7 cellular contexts compared by ENCODE assay signal in the genomic region with DNA sequence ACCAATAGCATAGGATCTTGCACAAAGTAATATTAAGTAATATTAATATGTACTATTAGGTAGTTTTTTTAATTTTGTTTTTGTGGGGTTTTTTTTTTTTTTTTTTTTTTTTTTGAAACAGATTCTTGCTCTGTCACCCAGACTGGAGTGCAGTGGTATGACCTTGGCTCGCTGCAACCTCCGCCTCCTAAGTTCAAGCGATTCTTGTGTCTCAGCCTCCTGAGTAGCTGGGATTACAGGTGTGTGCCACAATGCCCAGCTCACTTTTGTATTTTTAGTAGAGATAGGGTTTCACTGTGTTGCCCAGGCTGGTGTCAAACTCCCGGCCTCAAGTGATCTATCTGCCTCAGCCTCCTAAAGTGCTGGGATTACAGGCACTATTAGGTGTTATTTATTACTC. TPM values are rescaled to one million over a fixed set of nuclear protein-coding genes. Genes with fewer than 3 reads are reported as not detected.
DNase-seq lines count a peak whose midpoint lies in the region; ATAC-seq and TF ChIP-seq lines count a peak whose summit lies in the region.
"Not testable (repeated sequence)": the region's sequence is repeated elsewhere in the genome, so short reads cannot be mapped to it uniquely, and the experiment has no call there.

No MANE protein-coding gene starts in this region.

- CTCF ChIA-PET in IMR-90 (lab: Yijun Ruan, JAX) = interaction anchor here (0.6 kb wide), 3 partner anchors 42 to 1135 kb away, joined by 3 to 7 read pairs (median 3); no protein-coding TSS in a partner anchor

- not testable (repeated sequence) for TF ChIP-seq RAD21 in IMR-90 (IDR thresholded peaks at IDR 0.05; ENCODE audit: low read length)

- H3K14ac ChIP-seq in IMR-90 (replicated peaks; ENCODE audit: low read depth, low read length); mesenchymal stem cell (ENCODE audit: low read length in 2 of 2): not testable (repeated sequence)

- H3K79me1 ChIP-seq in IMR-90 (ENCODE audit: low read depth in 1 of 2, low read length in 2 of 2); mesenchymal stem cell (replicated peaks; ENCODE audit: low read length, poor library complexity, severe bottlenecking): not testable (repeated sequence)

- H4K5ac ChIP-seq in IMR-90 (ENCODE audit: low read depth, low read length) = not testable (repeated sequence)

- H2BK12ac ChIP-seq in mesenchymal stem cell (ENCODE audit: low read length in 2 of 2) = not testable (repeated sequence)

- DNase-seq in IMR-90; SK-N-MC (ENCODE audit: low read depth, low spot score); adipocyte (ENCODE audit: low read depth); mesenchymal stem cell; psoas muscle: not testable (repeated sequence)
- DNase-seq in gastrocnemius medialis = peak; percentile 15 to 46

- H3K27me3 ChIP-seq in IMR-90 (ENCODE audit: control insufficient read depth, insufficient read depth, low read length); adipocyte (replicated peaks; ENCODE audit: control insufficient read depth, insufficient read depth, low read length); mesenchymal stem cell (ENCODE audit: control insufficient read depth in 1 of 2, insufficient read depth in 1 of 2, low read length in 2 of 2); psoas muscle (ENCODE audit: insufficient read depth in 3 of 3, low read length in 2 of 3); gastrocnemius medialis; subcutaneous abdominal adipose tissue (ENCODE audit: control insufficient read depth in 5 of 5, insufficient read depth in 4 of 5, low read length in 5 of 5): not testable (repeated sequence)

- not testable (repeated sequence) for ATAC-seq in IMR-90 (ENCODE audit: low read depth)
- ATAC-seq in psoas muscle = peak in 3 of 4 donors; percentile 25 to 52 (median 46)
- peak in 1 of 2 donors; percentile 69 for ATAC-seq in gastrocnemius medialis

- not testable (repeated sequence) for H3K18ac ChIP-seq in IMR-90 (ENCODE audit: low read depth, low read length); mesenchymal stem cell (ENCODE audit: low read depth in 1 of 2, low read length in 2 of 2)

- H3K9ac ChIP-seq in IMR-90 (ENCODE audit: low read depth, low read length); SK-N-MC (ENCODE audit: insufficient read length): not testable (repeated sequence)
- H3K9ac ChIP-seq in adipocyte (ENCODE audit: low read length) (peak overlapping the region; percentile 90), mesenchymal stem cell (ENCODE audit: low read length) (peak overlapping the region; percentile 73), subcutaneous abdominal adipose tissue (ENCODE audit: low read length in 5 of 5) (peak overlapping the region in 2 of 5 donors; percentile 9 to 70)

- H2BK20ac ChIP-seq in IMR-90 (ENCODE audit: low read depth, low read length) = not testable (repeated sequence)

- not testable (repeated sequence) for H2BK120ac ChIP-seq in IMR-90 (ENCODE audit: low read depth, low read length); mesenchymal stem cell (ENCODE audit: low read depth, low read length)

- not testable (repeated sequence) for H3K4me2 ChIP-seq in IMR-90 (ENCODE audit: low read depth, low read length); mesenchymal stem cell (ENCODE audit: low read length, poor library complexity, severe bottlenecking)

- H3K27ac ChIP-seq in IMR-90 (ENCODE audit: insufficient read depth, low read length) (peak overlapping the region; percentile 65; the same call in 1 of the 2 replicates), SK-N-MC (peak overlapping the region; percentile 76), gastrocnemius medialis (peak overlapping the region in 3 of 4 donors; percentile 0 to 64 (median 28)), subcutaneous abdominal adipose tissue (ENCODE audit: low read depth, low read length) (peak overlapping the region; percentile 87)
- H3K27ac ChIP-seq in mesenchymal stem cell (ENCODE audit: low read length, poor library complexity, severe bottlenecking); psoas muscle: not testable (repeated sequence)

- not testable (repeated sequence) for H3K9me1 ChIP-seq in IMR-90 (ENCODE audit: insufficient read depth, low read length)

- H2AK5ac ChIP-seq in IMR-90 (ENCODE audit: low read depth, low read length); mesenchymal stem cell (ENCODE audit: low read length, severe bottlenecking): not testable (repeated sequence)

- H3K23ac ChIP-seq in IMR-90 (ENCODE audit: low read depth, low read length); mesenchymal stem cell (ENCODE audit: low read length in 2 of 2): not testable (repeated sequence)

- dilution Hi-C loops in IMR-90 (cut with HindIII; ENCODE audit: low sequenced_read_pairs, unreplicated experiment) = not testable (repeated sequence)

- WGBS in IMR-90 (ENCODE audit: extremely low coverage in 2 of 2, insufficient read length in 1 of 2), 2 experiments = no CpG with 5 or more reads among the region's 4 CpGs
- WGBS in mesenchymal stem cell = 100% methylated on average over 3 of the region's 4 CpGs
- 41 to 70% (median 60%) methylated on average over 4 of the region's 4 CpGs for WGBS in psoas muscle, 3 donors

- not testable (repeated sequence) for H4K20me1 ChIP-seq in IMR-90 (ENCODE audit: insufficient read depth, low read length)

- not testable (repeated sequence) for H2BK15ac ChIP-seq in IMR-90 (ENCODE audit: low read depth, low read length); mesenchymal stem cell (ENCODE audit: low read depth, poor library complexity, severe bottlenecking)

- TF ChIP-seq CTCF in IMR-90 (conservative IDR thresholded peaks at IDR 0.05; ENCODE audit: low read depth, low read length); psoas muscle (IDR thresholded peaks at IDR 0.05); gastrocnemius medialis (IDR thresholded peaks at IDR 0.05 in 4 of 5, conservative IDR thresholded peaks at IDR 0.05 in 1 of 5): not testable (repeated sequence)

- not testable (repeated sequence) for H2AK9ac ChIP-seq in IMR-90 (replicated peaks; ENCODE audit: low read depth, low read length, poor library complexity)

- BruUV-seq in IMR-90 (replicated peaks; lab: Mats Ljungman, UMichigan) = not testable (repeated sequence)

- H3K4me1 ChIP-seq in IMR-90 (ENCODE audit: control insufficient read depth, insufficient read depth, low read length); mesenchymal stem cell (ENCODE audit: control insufficient read depth, insufficient read depth, low read depth, low read length); psoas muscle; gastrocnemius medialis: not testable (repeated sequence)
- H3K4me1 ChIP-seq in adipocyte (ENCODE audit: control insufficient read depth, insufficient read depth, low read length) (peaks cover 88% of the 10 kb centered on the region), subcutaneous abdominal adipose tissue (ENCODE audit: control insufficient read depth in 5 of 5, insufficient read depth in 5 of 5, low read length in 5 of 5) (peaks cover 0 to 36% (median 9%) of the 10 kb centered on the region in 5 donors)

- H3K9me3 ChIP-seq in IMR-90 (ENCODE audit: control insufficient read depth, insufficient read depth, low read length); SK-N-MC (ENCODE audit: low read depth, low read length); adipocyte (ENCODE audit: control insufficient read depth, low read length); mesenchymal stem cell (ENCODE audit: control insufficient read depth, low read length); psoas muscle; gastrocnemius medialis; subcutaneous abdominal adipose tissue (ENCODE audit: control insufficient read depth in 5 of 5, low read length in 5 of 5): not testable (repeated sequence)

- POLR2A ChIA-PET in IMR-90 (lab: Charles Lee; ENCODE audit: unreplicated experiment) = not testable (repeated sequence)

- not testable (repeated sequence) for H3K4ac ChIP-seq in IMR-90 (ENCODE audit: low read depth, low read length); mesenchymal stem cell (ENCODE audit: low read depth in 1 of 2, low read length in 2 of 2)

- not testable (repeated sequence) for TF ChIP-seq POLR2A in IMR-90 (IDR thresholded peaks at IDR 0.05; ENCODE audit: low read depth, low read length); gastrocnemius medialis (IDR thresholded peaks at IDR 0.05)

- not testable (repeated sequence) for H2AFZ ChIP-seq in IMR-90 (replicated peaks; ENCODE audit: low read length, poor library complexity); mesenchymal stem cell (ENCODE audit: low read depth, low read length)

- not testable (repeated sequence) for H4K8ac ChIP-seq in IMR-90 (ENCODE audit: low read depth in 2 of 2, low read length in 2 of 2); mesenchymal stem cell (ENCODE audit: low read length)

- intact Hi-C loops in IMR-90 (cut with micrococcal nuclease); psoas muscle (cut with DNase I); gastrocnemius medialis (cut with DNase I; ENCODE audit: low total_unique reads): not testable (repeated sequence)

- not testable (repeated sequence) for H4K91ac ChIP-seq in IMR-90 (ENCODE audit: insufficient read depth, low read depth, low read length); mesenchymal stem cell (ENCODE audit: low read length)

- in situ Hi-C loops in IMR-90 (cut with MboI; ENCODE audit: low sequenced_read_pairs); gastrocnemius medialis (cut with MboI; ENCODE audit: low sequenced_read_pairs in 4 of 4): not testable (repeated sequence)

- H2BK5ac ChIP-seq in IMR-90 (ENCODE audit: low read depth, low read length, poor library complexity, severe bottlenecking); mesenchymal stem cell (ENCODE audit: low read depth, low read length, poor library complexity, severe bottlenecking): not testable (repeated sequence)

- H3K36me3 ChIP-seq in IMR-90 (ENCODE audit: control insufficient read depth, insufficient read depth, low read length); SK-N-MC (ENCODE audit: insufficient read depth, low read length); adipocyte (ENCODE audit: control insufficient read depth, insufficient read depth, low read length, severe bottlenecking); mesenchymal stem cell (ENCODE audit: control insufficient read depth in 1 of 2, insufficient read depth in 2 of 2, low read depth in 1 of 2, low read length in 2 of 2); psoas muscle (ENCODE audit: insufficient read depth in 1 of 2, low read depth in 1 of 2); gastrocnemius medialis; subcutaneous abdominal adipose tissue (ENCODE audit: control insufficient read depth in 5 of 5, insufficient read depth in 5 of 5, low read length in 5 of 5): not testable (repeated sequence)

- H3K4me3 ChIP-seq in IMR-90 (ENCODE audit: insufficient read depth, low read depth, low read length); SK-N-MC; adipocyte (ENCODE audit: low read length); mesenchymal stem cell (ENCODE audit: insufficient read depth in 1 of 2, low read depth in 1 of 2, low read length in 2 of 2); psoas muscle; gastrocnemius medialis; subcutaneous abdominal adipose tissue (ENCODE audit: low read depth in 1 of 5, low read length in 5 of 5): not testable (repeated sequence)

- not testable (repeated sequence) for H3K56ac ChIP-seq in IMR-90 (ENCODE audit: extremely low read depth, insufficient read depth, low read length)

RNA-seq across cellular contexts. Expression of gene SOS1, which starts 34.7 kb away (rescaled TPM):
- 8.2 and 13.6 TPM in 2 replicates for total RNA-seq in IMR-90 (2012; rRNA removed)
- 10.6 and 11.2 TPM in 2 replicates for polyA plus RNA-seq in IMR-90 (2012; rRNA removed)
- polyA plus RNA-seq in IMR-90 (2012; cell fraction: cytosol; rRNA removed) = 1.0 and 1.9 TPM in 2 replicates
- 5.8 and 43.5 TPM in 2 replicates for polyA plus RNA-seq in IMR-90 (2012; cell fraction: nucleus; rRNA removed; ENCODE audit: low replicate concordance)
- polyA plus RNA-seq in mesenchymal stem cell (2013, experiment 1 of 2) = 25.2 TPM
- 22.5 TPM for polyA plus RNA-seq in mesenchymal stem cell (2013, experiment 2 of 2)
- total RNA-seq in psoas muscle = 10 to 100 TPM; 25.4 to 35.7 (median 33.1) TPM
- 10 to 100 TPM in 1 of 3 donors, 1 to 10 TPM in 2; 4.9 to 24.7 (median 8.0) TPM for polyA plus RNA-seq in psoas muscle
- 10 to 100 TPM; 19.5 to 46.3 (median 33.3) TPM for total RNA-seq in gastrocnemius medialis
